In the genomic region with DNA sequence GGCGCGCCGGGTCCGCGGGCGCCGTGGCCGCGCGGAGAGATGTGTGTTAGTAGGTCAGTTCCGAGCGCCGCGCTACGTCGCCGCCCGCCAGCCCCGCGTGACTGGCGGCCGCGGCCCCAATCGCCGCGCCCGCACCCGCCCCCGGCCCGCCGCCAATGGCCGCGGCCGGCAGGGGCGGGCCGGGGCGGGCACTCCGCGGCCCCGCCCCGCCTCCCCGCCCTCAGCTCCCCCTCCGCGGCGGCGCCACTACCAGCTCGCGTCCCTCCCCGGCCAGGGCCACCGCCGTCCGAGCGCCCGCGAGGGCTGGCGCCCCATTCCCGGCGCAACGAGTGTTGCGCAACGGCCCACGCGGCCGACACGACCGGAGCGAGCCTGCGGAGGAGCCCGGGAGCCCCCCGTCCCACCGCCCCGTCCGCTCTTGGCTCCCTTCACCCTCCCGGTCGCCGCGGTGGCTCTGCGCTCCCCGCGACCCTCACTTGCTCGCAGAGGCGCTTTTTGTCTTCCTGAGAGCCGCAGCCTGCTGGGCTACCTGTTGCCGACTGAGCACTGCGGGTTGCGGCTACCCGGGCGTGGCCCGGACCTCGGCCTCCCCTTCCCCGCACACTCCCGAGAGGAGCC, we compare ENCODE assay signal across 1 cellular context.
TF ChIP-seq lines count a peak whose summit lies in the region.

A gene with protein sequence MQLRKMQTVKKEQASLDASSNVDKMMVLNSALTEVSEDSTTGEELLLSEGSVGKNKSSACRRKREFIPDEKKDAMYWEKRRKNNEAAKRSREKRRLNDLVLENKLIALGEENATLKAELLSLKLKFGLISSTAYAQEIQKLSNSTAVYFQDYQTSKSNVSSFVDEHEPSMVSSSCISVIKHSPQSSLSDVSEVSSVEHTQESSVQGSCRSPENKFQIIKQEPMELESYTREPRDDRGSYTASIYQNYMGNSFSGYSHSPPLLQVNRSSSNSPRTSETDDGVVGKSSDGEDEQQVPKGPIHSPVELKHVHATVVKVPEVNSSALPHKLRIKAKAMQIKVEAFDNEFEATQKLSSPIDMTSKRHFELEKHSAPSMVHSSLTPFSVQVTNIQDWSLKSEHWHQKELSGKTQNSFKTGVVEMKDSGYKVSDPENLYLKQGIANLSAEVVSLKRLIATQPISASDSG (minus strand): TSS at position 48 of the 618 bp plus-strand sequence. CDS start 13,098 bp downstream, outside the sequence.

TF ChIP-seq in K562, 482 proteins besides CTCF, POLR2A, EP300 and RAD21 (continued from another document and continues in another):
- TF ChIP-seq, protein P1, sequence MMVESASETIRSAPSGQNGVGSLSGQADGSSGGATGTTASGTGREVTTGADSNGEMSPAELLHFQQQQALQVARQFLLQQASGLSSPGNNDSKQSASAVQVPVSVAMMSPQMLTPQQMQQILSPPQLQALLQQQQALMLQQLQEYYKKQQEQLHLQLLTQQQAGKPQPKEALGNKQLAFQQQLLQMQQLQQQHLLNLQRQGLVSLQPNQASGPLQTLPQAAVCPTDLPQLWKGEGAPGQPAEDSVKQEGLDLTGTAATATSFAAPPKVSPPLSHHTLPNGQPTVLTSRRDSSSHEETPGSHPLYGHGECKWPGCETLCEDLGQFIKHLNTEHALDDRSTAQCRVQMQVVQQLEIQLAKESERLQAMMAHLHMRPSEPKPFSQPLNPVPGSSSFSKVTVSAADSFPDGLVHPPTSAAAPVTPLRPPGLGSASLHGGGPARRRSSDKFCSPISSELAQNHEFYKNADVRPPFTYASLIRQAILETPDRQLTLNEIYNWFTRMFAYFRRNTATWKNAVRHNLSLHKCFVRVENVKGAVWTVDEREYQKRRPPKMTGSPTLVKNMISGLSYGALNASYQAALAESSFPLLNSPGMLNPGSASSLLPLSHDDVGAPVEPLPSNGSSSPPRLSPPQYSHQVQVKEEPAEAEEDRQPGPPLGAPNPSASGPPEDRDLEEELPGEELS (CRISPR knock-in tag; IDR thresholded peaks at IDR 0.05; ENCODE audit: borderline replicate concordance) = no peak
- TF ChIP-seq PTTG1 (tag; IDR thresholded peaks at IDR 0.05; ENCODE audit: low read depth) (no peak), ZFP1 (CRISPR knock-in tag; IDR thresholded peaks at IDR 0.05) (no peak), BCL6 (CRISPR knock-in tag; IDR thresholded peaks at IDR 0.05) (no peak), KLF16 (IDR thresholded peaks at IDR 0.05) (no peak), BRF1 (IDR thresholded peaks at IDR 0.05; ENCODE audit: borderline replicate concordance, extremely low read depth, insufficient read length) (no peak), ZNF780A (CRISPR knock-in tag; IDR thresholded peaks at IDR 0.05) (no peak), ELF4 (CRISPR knock-in tag; IDR thresholded peaks at IDR 0.05) (no peak), ZKSCAN3 (CRISPR knock-in tag; IDR thresholded peaks at IDR 0.05) (no peak), SETDB1 (IDR thresholded peaks at IDR 0.05; ENCODE audit: low read length) (no peak), ZZZ3 (IDR thresholded peaks at IDR 0.05) (no peak), SMAD4 (CRISPR knock-in tag; conservative IDR thresholded peaks at IDR 0.05) (peak; percentile 16; the same call in 1 of the 2 replicates), ZNF79 (CRISPR knock-in tag; IDR thresholded peaks at IDR 0.05; ENCODE audit: low read depth) (no peak), SMARCA4 (IDR thresholded peaks at IDR 0.05) (no peak), NCOA4 (IDR thresholded peaks at IDR 0.05; ENCODE audit: partially characterized antibody) (no peak), HEY1 (CRISPR knock-in tag; IDR thresholded peaks at IDR 0.05; ENCODE audit: borderline replicate concordance) (no peak), STAG1 (CRISPR knock-in tag; IDR thresholded peaks at IDR 0.05; ENCODE audit: borderline replicate concordance) (no peak; the same call in 1 of the 2 replicates), ERF (CRISPR knock-in tag; IDR thresholded peaks at IDR 0.05) (0 out of 2 replicates have a peak, but pooled peaks have one; percentile 33), ZBTB1 (CRISPR knock-in tag; IDR thresholded peaks at IDR 0.05; ENCODE audit: borderline replicate concordance, low read depth) (peak; percentile 41; the same call in 1 of the 2 replicates), ZNF253 (CRISPR knock-in tag; conservative IDR thresholded peaks at IDR 0.05) (no peak), KHSRP (IDR thresholded peaks at IDR 0.05) (no peak), LARP7 (IDR thresholded peaks at IDR 0.05) (no peak), LEF1 (IDR thresholded peaks at IDR 0.05) (no peak), GABPB2 (CRISPR knock-in tag; conservative IDR thresholded peaks at IDR 0.05) (no peak), FOXJ3 (CRISPR knock-in tag; IDR thresholded peaks at IDR 0.05) (no peak), ZNF146 (CRISPR knock-in tag; IDR thresholded peaks at IDR 0.05; ENCODE audit: unreplicated experiment) (no peak), SMARCE1 (IDR thresholded peaks at IDR 0.05) (no peak), TEAD2 (tag; IDR thresholded peaks at IDR 0.05) (no peak)
- TF ChIP-seq, protein P2, sequence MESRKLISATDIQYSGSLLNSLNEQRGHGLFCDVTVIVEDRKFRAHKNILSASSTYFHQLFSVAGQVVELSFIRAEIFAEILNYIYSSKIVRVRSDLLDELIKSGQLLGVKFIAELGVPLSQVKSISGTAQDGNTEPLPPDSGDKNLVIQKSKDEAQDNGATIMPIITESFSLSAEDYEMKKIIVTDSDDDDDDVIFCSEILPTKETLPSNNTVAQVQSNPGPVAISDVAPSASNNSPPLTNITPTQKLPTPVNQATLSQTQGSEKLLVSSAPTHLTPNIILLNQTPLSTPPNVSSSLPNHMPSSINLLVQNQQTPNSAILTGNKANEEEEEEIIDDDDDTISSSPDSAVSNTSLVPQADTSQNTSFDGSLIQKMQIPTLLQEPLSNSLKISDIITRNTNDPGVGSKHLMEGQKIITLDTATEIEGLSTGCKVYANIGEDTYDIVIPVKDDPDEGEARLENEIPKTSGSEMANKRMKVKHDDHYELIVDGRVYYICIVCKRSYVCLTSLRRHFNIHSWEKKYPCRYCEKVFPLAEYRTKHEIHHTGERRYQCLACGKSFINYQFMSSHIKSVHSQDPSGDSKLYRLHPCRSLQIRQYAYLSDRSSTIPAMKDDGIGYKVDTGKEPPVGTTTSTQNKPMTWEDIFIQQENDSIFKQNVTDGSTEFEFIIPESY (CRISPR knock-in tag; IDR thresholded peaks at IDR 0.05) = no peak
- TF ChIP-seq, protein P3, sequence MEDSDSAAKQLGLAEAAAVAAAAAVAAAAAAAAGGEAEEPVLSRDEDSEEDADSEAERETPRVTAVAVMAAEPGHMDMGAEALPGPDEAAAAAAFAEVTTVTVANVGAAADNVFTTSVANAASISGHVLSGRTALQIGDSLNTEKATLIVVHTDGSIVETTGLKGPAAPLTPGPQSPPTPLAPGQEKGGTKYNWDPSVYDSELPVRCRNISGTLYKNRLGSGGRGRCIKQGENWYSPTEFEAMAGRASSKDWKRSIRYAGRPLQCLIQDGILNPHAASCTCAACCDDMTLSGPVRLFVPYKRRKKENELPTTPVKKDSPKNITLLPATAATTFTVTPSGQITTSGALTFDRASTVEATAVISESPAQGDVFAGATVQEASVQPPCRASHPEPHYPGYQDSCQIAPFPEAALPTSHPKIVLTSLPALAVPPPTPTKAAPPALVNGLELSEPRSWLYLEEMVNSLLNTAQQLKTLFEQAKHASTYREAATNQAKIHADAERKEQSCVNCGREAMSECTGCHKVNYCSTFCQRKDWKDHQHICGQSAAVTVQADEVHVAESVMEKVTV (CRISPR knock-in tag; IDR thresholded peaks at IDR 0.05) = no peak
- TF ChIP-seq, protein P4, sequence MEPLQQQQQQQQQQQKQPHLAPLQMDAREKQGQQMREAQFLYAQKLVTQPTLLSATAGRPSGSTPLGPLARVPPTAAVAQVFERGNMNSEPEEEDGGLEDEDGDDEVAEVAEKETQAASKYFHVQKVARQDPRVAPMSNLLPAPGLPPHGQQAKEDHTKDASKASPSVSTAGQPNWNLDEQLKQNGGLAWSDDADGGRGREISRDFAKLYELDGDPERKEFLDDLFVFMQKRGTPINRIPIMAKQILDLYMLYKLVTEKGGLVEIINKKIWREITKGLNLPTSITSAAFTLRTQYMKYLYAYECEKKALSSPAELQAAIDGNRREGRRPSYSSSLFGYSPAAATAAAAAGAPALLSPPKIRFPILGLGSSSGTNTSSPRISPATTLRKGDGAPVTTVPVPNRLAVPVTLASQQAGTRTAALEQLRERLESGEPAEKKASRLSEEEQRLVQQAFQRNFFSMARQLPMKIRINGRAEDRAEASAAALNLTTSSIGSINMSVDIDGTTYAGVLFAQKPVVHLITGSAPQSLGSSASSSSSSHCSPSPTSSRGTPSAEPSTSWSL (CRISPR knock-in tag; IDR thresholded peaks at IDR 0.05; ENCODE audit: borderline replicate concordance) = no peak
- TF ChIP-seq, protein P5, sequence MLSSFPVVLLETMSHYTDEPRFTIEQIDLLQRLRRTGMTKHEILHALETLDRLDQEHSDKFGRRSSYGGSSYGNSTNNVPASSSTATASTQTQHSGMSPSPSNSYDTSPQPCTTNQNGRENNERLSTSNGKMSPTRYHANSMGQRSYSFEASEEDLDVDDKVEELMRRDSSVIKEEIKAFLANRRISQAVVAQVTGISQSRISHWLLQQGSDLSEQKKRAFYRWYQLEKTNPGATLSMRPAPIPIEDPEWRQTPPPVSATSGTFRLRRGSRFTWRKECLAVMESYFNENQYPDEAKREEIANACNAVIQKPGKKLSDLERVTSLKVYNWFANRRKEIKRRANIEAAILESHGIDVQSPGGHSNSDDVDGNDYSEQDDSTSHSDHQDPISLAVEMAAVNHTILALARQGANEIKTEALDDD (IDR thresholded peaks at IDR 0.05) = no peak
- TF ChIP-seq, protein P6, sequence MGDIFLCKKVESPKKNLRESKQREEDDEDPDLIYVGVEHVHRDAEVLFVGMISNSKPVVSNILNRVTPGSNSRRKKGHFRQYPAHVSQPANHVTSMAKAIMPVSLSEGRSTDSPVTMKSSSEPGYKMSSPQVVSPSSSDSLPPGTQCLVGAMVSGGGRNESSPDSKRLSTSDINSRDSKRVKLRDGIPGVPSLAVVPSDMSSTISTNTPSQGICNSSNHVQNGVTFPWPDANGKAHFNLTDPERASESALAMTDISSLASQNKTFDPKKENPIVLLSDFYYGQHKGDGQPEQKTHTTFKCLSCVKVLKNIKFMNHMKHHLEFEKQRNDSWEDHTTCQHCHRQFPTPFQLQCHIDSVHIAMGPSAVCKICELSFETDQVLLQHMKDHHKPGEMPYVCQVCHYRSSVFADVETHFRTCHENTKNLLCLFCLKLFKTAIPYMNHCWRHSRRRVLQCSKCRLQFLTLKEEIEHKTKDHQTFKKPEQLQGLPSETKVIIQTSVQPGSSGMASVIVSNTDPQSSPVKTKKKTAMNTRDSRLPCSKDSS (IDR thresholded peaks at IDR 0.05; ENCODE audit: low read depth, partially characterized antibody) = no peak
- TF ChIP-seq, protein P7, sequence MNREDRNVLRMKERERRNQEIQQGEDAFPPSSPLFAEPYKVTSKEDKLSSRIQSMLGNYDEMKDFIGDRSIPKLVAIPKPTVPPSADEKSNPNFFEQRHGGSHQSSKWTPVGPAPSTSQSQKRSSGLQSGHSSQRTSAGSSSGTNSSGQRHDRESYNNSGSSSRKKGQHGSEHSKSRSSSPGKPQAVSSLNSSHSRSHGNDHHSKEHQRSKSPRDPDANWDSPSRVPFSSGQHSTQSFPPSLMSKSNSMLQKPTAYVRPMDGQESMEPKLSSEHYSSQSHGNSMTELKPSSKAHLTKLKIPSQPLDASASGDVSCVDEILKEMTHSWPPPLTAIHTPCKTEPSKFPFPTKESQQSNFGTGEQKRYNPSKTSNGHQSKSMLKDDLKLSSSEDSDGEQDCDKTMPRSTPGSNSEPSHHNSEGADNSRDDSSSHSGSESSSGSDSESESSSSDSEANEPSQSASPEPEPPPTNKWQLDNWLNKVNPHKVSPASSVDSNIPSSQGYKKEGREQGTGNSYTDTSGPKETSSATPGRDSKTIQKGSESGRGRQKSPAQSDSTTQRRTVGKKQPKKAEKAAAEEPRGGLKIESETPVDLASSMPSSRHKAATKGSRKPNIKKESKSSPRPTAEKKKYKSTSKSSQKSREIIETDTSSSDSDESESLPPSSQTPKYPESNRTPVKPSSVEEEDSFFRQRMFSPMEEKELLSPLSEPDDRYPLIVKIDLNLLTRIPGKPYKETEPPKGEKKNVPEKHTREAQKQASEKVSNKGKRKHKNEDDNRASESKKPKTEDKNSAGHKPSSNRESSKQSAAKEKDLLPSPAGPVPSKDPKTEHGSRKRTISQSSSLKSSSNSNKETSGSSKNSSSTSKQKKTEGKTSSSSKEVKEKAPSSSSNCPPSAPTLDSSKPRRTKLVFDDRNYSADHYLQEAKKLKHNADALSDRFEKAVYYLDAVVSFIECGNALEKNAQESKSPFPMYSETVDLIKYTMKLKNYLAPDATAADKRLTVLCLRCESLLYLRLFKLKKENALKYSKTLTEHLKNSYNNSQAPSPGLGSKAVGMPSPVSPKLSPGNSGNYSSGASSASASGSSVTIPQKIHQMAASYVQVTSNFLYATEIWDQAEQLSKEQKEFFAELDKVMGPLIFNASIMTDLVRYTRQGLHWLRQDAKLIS (CRISPR knock-in tag; IDR thresholded peaks at IDR 0.05) = no peak; the same call in 1 of the 2 replicates
- TF ChIP-seq, protein P8, sequence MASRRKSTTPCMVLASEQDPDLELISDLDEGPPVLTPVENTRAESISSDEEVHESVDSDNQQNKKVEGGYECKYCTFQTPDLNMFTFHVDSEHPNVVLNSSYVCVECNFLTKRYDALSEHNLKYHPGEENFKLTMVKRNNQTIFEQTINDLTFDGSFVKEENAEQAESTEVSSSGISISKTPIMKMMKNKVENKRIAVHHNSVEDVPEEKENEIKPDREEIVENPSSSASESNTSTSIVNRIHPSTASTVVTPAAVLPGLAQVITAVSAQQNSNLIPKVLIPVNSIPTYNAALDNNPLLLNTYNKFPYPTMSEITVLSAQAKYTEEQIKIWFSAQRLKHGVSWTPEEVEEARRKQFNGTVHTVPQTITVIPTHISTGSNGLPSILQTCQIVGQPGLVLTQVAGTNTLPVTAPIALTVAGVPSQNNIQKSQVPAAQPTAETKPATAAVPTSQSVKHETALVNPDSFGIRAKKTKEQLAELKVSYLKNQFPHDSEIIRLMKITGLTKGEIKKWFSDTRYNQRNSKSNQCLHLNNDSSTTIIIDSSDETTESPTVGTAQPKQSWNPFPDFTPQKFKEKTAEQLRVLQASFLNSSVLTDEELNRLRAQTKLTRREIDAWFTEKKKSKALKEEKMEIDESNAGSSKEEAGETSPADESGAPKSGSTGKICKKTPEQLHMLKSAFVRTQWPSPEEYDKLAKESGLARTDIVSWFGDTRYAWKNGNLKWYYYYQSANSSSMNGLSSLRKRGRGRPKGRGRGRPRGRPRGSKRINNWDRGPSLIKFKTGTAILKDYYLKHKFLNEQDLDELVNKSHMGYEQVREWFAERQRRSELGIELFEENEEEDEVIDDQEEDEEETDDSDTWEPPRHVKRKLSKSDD (conservative IDR thresholded peaks at IDR 0.05; ENCODE audit: low read length) = no peak
- TF ChIP-seq, protein P9, sequence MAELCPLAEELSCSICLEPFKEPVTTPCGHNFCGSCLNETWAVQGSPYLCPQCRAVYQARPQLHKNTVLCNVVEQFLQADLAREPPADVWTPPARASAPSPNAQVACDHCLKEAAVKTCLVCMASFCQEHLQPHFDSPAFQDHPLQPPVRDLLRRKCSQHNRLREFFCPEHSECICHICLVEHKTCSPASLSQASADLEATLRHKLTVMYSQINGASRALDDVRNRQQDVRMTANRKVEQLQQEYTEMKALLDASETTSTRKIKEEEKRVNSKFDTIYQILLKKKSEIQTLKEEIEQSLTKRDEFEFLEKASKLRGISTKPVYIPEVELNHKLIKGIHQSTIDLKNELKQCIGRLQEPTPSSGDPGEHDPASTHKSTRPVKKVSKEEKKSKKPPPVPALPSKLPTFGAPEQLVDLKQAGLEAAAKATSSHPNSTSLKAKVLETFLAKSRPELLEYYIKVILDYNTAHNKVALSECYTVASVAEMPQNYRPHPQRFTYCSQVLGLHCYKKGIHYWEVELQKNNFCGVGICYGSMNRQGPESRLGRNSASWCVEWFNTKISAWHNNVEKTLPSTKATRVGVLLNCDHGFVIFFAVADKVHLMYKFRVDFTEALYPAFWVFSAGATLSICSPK (IDR thresholded peaks at IDR 0.05; ENCODE audit: borderline replicate concordance) = no peak
